ENCODE assay signal across 8 cellular contexts in the genomic region with DNA sequence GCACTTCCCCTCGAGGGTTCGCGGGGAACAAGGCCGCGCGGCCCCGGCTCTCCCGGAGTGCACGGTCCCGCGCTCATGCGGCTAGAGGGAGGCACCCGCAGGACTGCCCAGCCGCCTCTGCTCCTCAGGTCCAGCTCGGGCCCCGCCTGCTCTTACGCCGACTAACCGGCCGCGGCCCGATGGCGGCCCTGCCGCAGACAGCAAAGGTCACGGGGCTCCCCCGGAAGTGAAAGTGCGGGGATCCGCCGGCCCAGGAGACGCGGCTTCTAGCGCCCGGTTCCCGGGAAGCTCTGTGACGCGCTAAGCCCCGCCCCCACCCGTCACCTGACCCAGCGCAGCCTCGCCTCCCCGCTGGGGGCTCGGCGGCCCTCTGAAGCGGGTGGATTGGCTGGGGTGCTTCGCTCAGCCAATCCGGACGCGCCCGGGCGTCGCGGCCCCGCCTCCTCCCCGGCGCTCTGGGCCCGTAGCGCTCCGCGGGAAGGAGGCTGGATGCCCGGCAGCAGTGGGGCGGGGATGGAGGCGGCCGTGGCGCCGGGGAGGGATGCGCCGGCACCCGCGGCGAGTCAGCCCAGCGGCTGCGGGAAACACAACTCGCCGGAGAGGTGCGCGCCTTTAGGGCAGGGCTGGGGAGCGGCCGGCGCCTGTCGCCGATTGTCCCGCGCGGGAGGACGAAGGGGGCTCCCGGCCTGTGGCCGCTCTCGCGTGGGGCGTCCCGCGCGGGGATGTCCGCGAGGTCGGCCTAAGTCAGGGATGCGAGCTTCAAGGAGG. TPM values are rescaled to one million over a fixed set of nuclear protein-coding genes. Genes with fewer than 3 reads are reported as not detected.
DNase-seq lines count a peak whose midpoint lies in the region; ATAC-seq and TF ChIP-seq lines count a peak whose summit lies in the region.

SCLY (plus strand) TSS at position 460 of the 768 bp plus-strand sequence; CDS start at position 514, 54 bp downstream.

- peak within 1 kb of the TSS; percentile 93 for H3K27ac Mint-ChIP-seq in T-helper 17 cell

- H3K36me3 Mint-ChIP-seq in T-helper 17 cell (ENCODE audit: low read depth), result no peaks in the 10 kb centered on the region

- H3K27ac ChIP-seq in psoas muscle (peak within 1 kb of the TSS; percentile 95), uterus (peak within 1 kb of the TSS; percentile 85 to 92)

- in situ Hi-C loops in GM13977 (cut with MboI; ENCODE audit: low pct_unique_long_range_greater_than_20kb, low sequenced_read_pairs, unreplicated experiment), result no loop called here

- peaks cover 18% of the 10 kb centered on the region for H3K27me3 Mint-ChIP-seq in T-helper 17 cell

- TF ChIP-seq CTCF in GM13977 (IDR thresholded peaks at IDR 0.05; ENCODE audit: extremely low read depth, insufficient read depth, missing control alignments) (no peak), psoas muscle (IDR thresholded peaks at IDR 0.05) (no peak), uterus (IDR thresholded peaks at IDR 0.05) (peak in 2 of 4 experiments; percentile 21 to 27)

- H3K27me3 ChIP-seq in psoas muscle (ENCODE audit: insufficient read depth in 3 of 3, low read length in 2 of 3), result no peaks in the 10 kb centered on the region
- no peaks in the 10 kb centered on the region for H3K27me3 ChIP-seq in uterus

- ATAC-seq in HG02884 (IDR thresholded peaks at IDR 0.05; ENCODE audit: unreplicated experiment), result peak; percentile 94
- peak; percentile 97 for ATAC-seq in T-helper 17 cell
- ATAC-seq in left ventricle myocardium superior, result peak; percentile 99
- ATAC-seq in psoas muscle, result peak; percentile 99

- intact Hi-C loops in left ventricle myocardium superior (cut with micrococcal nuclease), result no loop called here
- intact Hi-C loops in psoas muscle (cut with DNase I), result loop anchor here in 1 of 2 donors (2.0 to 5.0 kb wide), 2 partner anchors 92 to 203 kb away; partner anchors contain the start of gene RAMP1
- intact Hi-C loops in uterus (cut with DNase I; ENCODE audit: low total_unique reads), result no loop called here

- peak within 1 kb of the TSS; percentile 99 for H3K4me3 ChIP-seq in psoas muscle
- peak within 1 kb of the TSS; percentile 88 to 92 for H3K4me3 ChIP-seq in uterus

- WGBS in psoas muscle, 3 donors, result 0 to 1% (median 0%) methylated on average over 72 to 97 of the region's 97 CpGs

- H3K4me1 ChIP-seq in psoas muscle (peaks cover 13% of the 10 kb centered on the region), uterus (peaks cover 0 to 13% of the 10 kb centered on the region in 2 donors)

- H3K4me1 Mint-ChIP-seq in T-helper 17 cell, result peaks cover 24% of the 10 kb centered on the region

- no peaks in the 10 kb centered on the region for H3K9me3 ChIP-seq in T-helper 17 cell (ENCODE audit: control insufficient read depth, low read length, poor library complexity, severe bottlenecking)
- H3K9me3 ChIP-seq in psoas muscle, result no peaks in the 10 kb centered on the region
- no peaks in the 10 kb centered on the region for H3K9me3 ChIP-seq in uterus

- TF ChIP-seq POLR2A in uterus (IDR thresholded peaks at IDR 0.05), result peak; percentile 83 to 85

- peak within 1 kb of the TSS; percentile 95 for H3K4me3 Mint-ChIP-seq in T-helper 17 cell

- peaks cover 0 to 13% of the 10 kb centered on the region in 2 donors for H3K36me3 ChIP-seq in psoas muscle (ENCODE audit: insufficient read depth in 1 of 2, low read depth in 1 of 2)
- H3K36me3 ChIP-seq in uterus, result no peaks in the 10 kb centered on the region

- DNase-seq in GM13977 (ENCODE audit: low spot score), result peak; percentile 100
- peak; percentile 91 for DNase-seq in NCI-H1694 treated with DMSO at 0.1 percent for 48 hours (lab: John Stamatoyannopoulos, UW)
- DNase-seq in T-helper 17 cell, result peak; percentile 85 to 98 (median 97)
- DNase-seq in amygdala (lab: John Stamatoyannopoulos, UW), result peak; percentile 68 to 100 (median 97)
- DNase-seq in left ventricle myocardium superior, result peak; percentile 98
- DNase-seq in psoas muscle, result peak; percentile 98 to 99
- DNase-seq in uterus, result peak; percentile 97 to 98

RNA-seq across cellular contexts. Expression of gene SCLY, which starts in this region (rescaled TPM):
- total RNA-seq in T-helper 17 cell, result 10 to 100 TPM; 15.9 to 17.8 TPM
- total RNA-seq in left ventricle myocardium superior, result 14.7 TPM
- total RNA-seq in psoas muscle, result 10 to 100 TPM in 1 of 4 donors, 1 to 10 TPM in 3; 4.8 to 10.1 (median 7.4) TPM
- polyA plus RNA-seq in psoas muscle, result 1 to 10 TPM; 4.6 to 8.8 (median 6.5) TPM
- 10 to 100 TPM in 2 of 4 donors, 1 to 10 TPM in 2; 5.1 to 26.0 (median 12.8) TPM for total RNA-seq in uterus

Comparison
In these comparisons a context has a peak if more than half of its experiments do, and no peak if none do; other contexts are left out.
1. Peak in every context shown above with its lines: DNase-seq, ATAC-seq, H3K4me3 ChIP-seq and H3K27ac ChIP-seq.